Comparison of ENCODE assay signal across 31 cellular contexts in genomic region chr3:117534138-117534537, GRCh38.
"Had no signal": no experiment of that assay in that cellular context is flagged by ENCODE, and none has a peak within 500 bp of the region (broad histone marks: within the 10 kb centered on the region; RNA-seq: fewer than 3 reads in every experiment).

No MANE protein-coding gene starts in this region.

- H3K27me3 ChIP-seq: ascending aorta, cardiac muscle cell had no signal

- H3K36me3 ChIP-seq: ascending aorta, cardiac muscle cell had no signal

- H3K4me3 ChIP-seq: ascending aorta, cardiac muscle cell had no signal

- H3K9me3 ChIP-seq: ascending aorta had no signal

- ATAC-seq: activated CD8-positive, alpha-beta T cell treated with anti-CD3 and anti-CD28 coated beads for 36 hours; activated naive CD8-positive, alpha-beta T cell treated with anti-CD3 and anti-CD28 coated beads, Interleukin-2, amount 50 U/mL, for 24 hours; activated T-cell treated with anti-CD3 and anti-CD28 coated beads, Interleukin-2, amount 50 U/mL, for 4 hours; activated T-cell treated with anti-CD3 and anti-CD28 coated beads, Interleukin-2, amount 50 U/mL, for 72 hours; activated T-helper 17 cell treated with anti-CD3 and anti-CD28 coated beads, Interleukin-2, amount 50 U/mL, for 72 hours had no signal

- FAIRE-seq: bronchial epithelial cell, TTC549 had no signal

- DNase-seq: activated B cell treated with CpG ODN at 0.5 μM for 24 hours; activated CD4-positive, alpha-beta memory T cell treated with anti-CD3 and anti-CD28 coated beads for 36 hours; activated CD4-positive, alpha-beta T cell treated with anti-CD3 and anti-CD28 coated beads for 4 hours; activated CD4-positive, alpha-beta T cell treated with anti-CD3 and anti-CD28 coated beads, Interleukin-2, amount 10 ng/mL, durations not matched to agents 24 days and 14 days; activated CD4-positive, alpha-beta T cell treated with anti-CD3 and anti-CD28 coated beads, Interleukin-2, amount 50 U/mL, for 1 hour; activated CD4-positive, alpha-beta T cell treated with anti-CD3 and anti-CD28 coated beads, Interleukin-2, amount 50 U/mL, for 4 hours; activated CD4-positive, CD25-positive, alpha-beta regulatory T cell treated with anti-CD3 and anti-CD28 coated beads, Interleukin-2, amount 50 U/mL, for 72 hours; activated CD8-positive, alpha-beta memory T cell treated with anti-CD3 and anti-CD28 coated beads, Interleukin-2, amount 50 U/mL, for 4 hours; activated CD8-positive, alpha-beta T cell treated with anti-CD3 and anti-CD28 coated beads for 36 hours; activated effector memory CD4-positive, alpha-beta T cell treated with anti-CD3 and anti-CD28 coated beads, Interleukin-2, amount 50 U/mL, for 16 hours; activated gamma-delta T cell treated with Interleukin-2 at 50 U/mL for 16 hours; activated naive CD4-positive, alpha-beta T cell treated with anti-CD3 and anti-CD28 coated beads, Interleukin-2, amount 10 ng/mL, durations not matched to agents 7 days and 5 days; activated naive CD4-positive, alpha-beta T cell treated with Interleukin-2 at 50 U/mL for 16 hours; activated naive CD8-positive, alpha-beta T cell treated with anti-CD3 and anti-CD28 coated beads, Interleukin-2, amount 10 ng/mL, durations not matched to agents 7 days and 5 days; activated naive CD8-positive, alpha-beta T cell treated with anti-CD3 and anti-CD28 coated beads, Interleukin-2, amount 50 U/mL, for 24 hours; activated T-cell treated with anti-CD3 and anti-CD28 coated beads for 4 hours; activated T-cell treated with anti-CD3 and anti-CD28 coated beads, Interleukin-2, amount 50 U/mL, for 1 hour; activated T-cell treated with anti-CD3 and anti-CD28 coated beads, Interleukin-2, amount 50 U/mL, for 4 hours; activated T-cell treated with anti-CD3 and anti-CD28 coated beads, Interleukin-2, amount 50 U/mL, for 72 hours; amygdala; anterior cingulate cortex; caudate nucleus; cerebellar nuclear complex; T-helper 2 cell; T-helper 9 cell had no signal

- H3K4me1 ChIP-seq: ascending aorta had no signal

- H3K27ac ChIP-seq: ascending aorta, cardiac muscle cell, VCaP had no signal
